9 cellular contexts compared by ENCODE assay signal in the genomic region with DNA sequence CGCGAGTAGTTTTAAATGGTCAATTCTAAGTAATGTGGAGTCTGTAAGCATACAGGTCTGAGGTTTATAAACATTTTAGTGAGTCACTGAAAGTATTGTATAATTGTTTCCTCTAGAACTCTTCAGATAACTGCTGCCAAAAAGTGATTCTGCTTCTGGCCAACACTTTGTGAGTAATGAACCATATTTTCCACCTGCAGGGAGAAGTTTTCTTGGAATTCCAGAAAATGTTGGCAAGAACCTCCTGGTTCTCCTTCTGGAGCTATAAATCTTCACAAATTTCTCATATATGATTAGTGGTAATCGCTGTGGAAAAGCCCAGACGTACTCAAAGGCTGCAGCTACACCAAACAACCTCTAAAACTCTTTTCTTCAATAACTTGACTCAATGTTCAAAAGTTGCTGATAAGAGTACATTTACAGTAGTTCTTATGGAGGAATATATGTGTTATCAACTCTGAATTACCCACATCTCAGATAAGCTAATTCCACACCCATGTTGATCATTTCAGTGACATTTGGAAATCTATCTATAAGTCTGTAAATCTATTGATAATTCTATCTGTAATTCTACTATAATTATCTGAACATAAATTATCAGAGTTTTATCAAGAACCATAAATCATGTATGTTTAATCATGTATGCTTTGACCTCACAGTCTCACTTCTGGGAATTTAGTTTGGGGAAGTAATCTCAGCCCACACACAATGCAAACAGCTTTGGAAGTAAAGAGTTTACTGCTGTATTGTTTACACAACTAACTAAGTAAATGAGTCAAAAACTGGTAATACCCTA.
A peak's percentile ranks its signal among the peaks of the same experiment; 100 is the strongest.
DNase-seq lines count a peak whose midpoint lies in the region; ATAC-seq and TF ChIP-seq lines count a peak whose summit lies in the region.
"Had no signal": no experiment of that assay in that cellular context is flagged by ENCODE, and none has a peak within 500 bp of the region (broad histone marks: within the 10 kb centered on the region; RNA-seq: fewer than 3 reads in every experiment).

No MANE protein-coding gene starts in this region.

- no peaks in the 10 kb centered on the region for H3K27me3 ChIP-seq in tibial nerve

- H3K4me3 ChIP-seq in tibial nerve = no peak overlapping the region

- TF ChIP-seq POLR2A in tibial nerve (IDR thresholded peaks at IDR 0.05) = no peak

- H3K27me3 Mint-ChIP-seq in activated T-cell treated with anti-CD3 and anti-CD28 coated beads, Interleukin-2, amount 50 U/mL, for 24 hours = no peaks in the 10 kb centered on the region
- H3K27me3 Mint-ChIP-seq in activated naive CD8-positive, alpha-beta T cell treated with anti-CD3 and anti-CD28 coated beads for 36 hours = no peaks in the 10 kb centered on the region
- no peaks in the 10 kb centered on the region for H3K27me3 Mint-ChIP-seq in progenitor cell of endocrine pancreas

- DNase-seq in activated T-cell treated with anti-CD3 and anti-CD28 coated beads, Interleukin-2, amount 50 U/mL, for 24 hours = no peak
- DNase-seq in activated T-cell treated with anti-CD3 and anti-CD28 coated beads, Interleukin-2, amount 50 U/mL, for 1 hour = no peak
- DNase-seq in activated naive CD8-positive, alpha-beta T cell treated with anti-CD3 and anti-CD28 coated beads for 36 hours = no peak
- DNase-seq in islet precursor cell (peak; percentile 4), tibial nerve (ENCODE audit: low spot score in 2 of 2) (no peak), ecto neural progenitor cell (ENCODE audit: low spot score) (no peak), progenitor cell of endocrine pancreas (ENCODE audit: low spot score, unreplicated experiment) (no peak)
- DNase-seq: Calu3 had no signal

- H3K9me3 ChIP-seq in tibial nerve = no peaks in the 10 kb centered on the region

- H3K4me1 Mint-ChIP-seq in activated T-cell treated with anti-CD3 and anti-CD28 coated beads, Interleukin-2, amount 50 U/mL, for 24 hours (ENCODE audit: low read depth) = peaks cover 80% of the 10 kb centered on the region
- H3K4me1 Mint-ChIP-seq in activated naive CD8-positive, alpha-beta T cell treated with anti-CD3 and anti-CD28 coated beads for 36 hours = peaks cover 63% of the 10 kb centered on the region
- H3K4me1 Mint-ChIP-seq in progenitor cell of endocrine pancreas (ENCODE audit: low read depth) = peaks cover 14% of the 10 kb centered on the region

- 41 to 54% methylated on average over 4 of the region's 4 CpGs for WGBS in tibial nerve, 2 donors

- H3K36me3 ChIP-seq in tibial nerve = peaks cover 0 to 16% (median 0%) of the 10 kb centered on the region in 3 donors

- H3K9me3 Mint-ChIP-seq in activated T-cell treated with anti-CD3 and anti-CD28 coated beads, Interleukin-2, amount 50 U/mL, for 24 hours = no peaks in the 10 kb centered on the region
- H3K9me3 Mint-ChIP-seq in activated naive CD8-positive, alpha-beta T cell treated with anti-CD3 and anti-CD28 coated beads for 36 hours = no peaks in the 10 kb centered on the region
- H3K9me3 Mint-ChIP-seq in progenitor cell of endocrine pancreas (ENCODE audit: low read depth) = no peaks in the 10 kb centered on the region

- peak overlapping the region; percentile 20 to 74 (median 54) for H3K27ac ChIP-seq in tibial nerve

- no peak overlapping the region for H3K4me3 Mint-ChIP-seq in activated T-cell treated with anti-CD3 and anti-CD28 coated beads, Interleukin-2, amount 50 U/mL, for 24 hours
- H3K4me3 Mint-ChIP-seq in activated naive CD8-positive, alpha-beta T cell treated with anti-CD3 and anti-CD28 coated beads for 36 hours = no peak overlapping the region
- H3K4me3 Mint-ChIP-seq in progenitor cell of endocrine pancreas (ENCODE audit: low read depth) = no peak overlapping the region

- TF ChIP-seq EP300 in tibial nerve (IDR thresholded peaks at IDR 0.05) = peak; percentile 59 to 83

- TF ChIP-seq CTCF in tibial nerve (IDR thresholded peaks at IDR 0.05) = peak in 1 of 5 experiments; percentile 31
- no peak for TF ChIP-seq CTCF in progenitor cell of endocrine pancreas (IDR thresholded peaks at IDR 0.05; ENCODE audit: unreplicated experiment)

- H3K27ac Mint-ChIP-seq in activated T-cell treated with anti-CD3 and anti-CD28 coated beads, Interleukin-2, amount 50 U/mL, for 24 hours = peak overlapping the region; percentile 97
- peak overlapping the region; percentile 80 for H3K27ac Mint-ChIP-seq in activated naive CD8-positive, alpha-beta T cell treated with anti-CD3 and anti-CD28 coated beads for 36 hours
- no peak overlapping the region for H3K27ac Mint-ChIP-seq in progenitor cell of endocrine pancreas

- peaks cover 0 to 60% (median 23%) of the 10 kb centered on the region in 4 donors for H3K4me1 ChIP-seq in tibial nerve

- peaks cover 91% of the 10 kb centered on the region for H3K36me3 Mint-ChIP-seq in activated T-cell treated with anti-CD3 and anti-CD28 coated beads, Interleukin-2, amount 50 U/mL, for 24 hours (ENCODE audit: low read depth)
- peaks cover 50% of the 10 kb centered on the region for H3K36me3 Mint-ChIP-seq in activated naive CD8-positive, alpha-beta T cell treated with anti-CD3 and anti-CD28 coated beads for 36 hours
- H3K36me3 Mint-ChIP-seq in progenitor cell of endocrine pancreas (ENCODE audit: insufficient read depth) = peaks cover 10% of the 10 kb centered on the region

- ATAC-seq in HG02981 (IDR thresholded peaks at IDR 0.05; ENCODE audit: unreplicated experiment) = no peak
